In the genomic region with DNA sequence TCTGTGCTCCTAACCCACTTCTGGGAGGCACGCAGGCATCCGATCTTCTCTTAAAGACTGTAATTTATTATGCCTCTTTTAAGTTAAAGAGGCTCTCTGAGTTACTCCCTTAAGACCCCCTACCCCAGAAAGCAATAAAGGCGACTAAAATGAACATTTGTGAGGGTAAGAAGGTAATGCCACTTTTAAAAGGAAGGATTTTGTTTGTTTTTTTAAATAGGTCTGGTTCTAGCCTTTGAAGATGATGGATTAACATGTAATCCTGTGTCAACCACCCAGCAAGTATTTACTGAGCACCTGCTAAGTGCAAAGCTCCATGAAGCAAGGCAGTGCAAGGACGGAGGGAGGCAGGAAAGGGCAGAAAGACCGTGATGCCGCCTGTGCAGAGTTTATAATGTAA, we compare ENCODE assay signal across 17 cellular contexts. TPM values are rescaled to one million over a fixed set of nuclear protein-coding genes. Genes with fewer than 3 reads are reported as not detected.
DNase-seq lines count a peak whose midpoint lies in the region; ATAC-seq and TF ChIP-seq lines count a peak whose summit lies in the region.
"Had no signal": no experiment of that assay in that cellular context is flagged by ENCODE, and none has a peak within 500 bp of the region (broad histone marks: within the 10 kb centered on the region; RNA-seq: fewer than 3 reads in every experiment).

No MANE protein-coding gene starts in this region.

- no peaks in the 10 kb centered on the region for H3K27me3 Mint-ChIP-seq in activated T-cell treated with anti-CD3 and anti-CD28 coated beads, Interleukin-2, amount 50 U/mL, for 24 hours
- peaks cover 23% of the 10 kb centered on the region for H3K27me3 Mint-ChIP-seq in activated CD8-positive, alpha-beta T cell treated with anti-CD3 and anti-CD28 coated beads, Interleukin-2, amount 10 ng/mL, durations not matched to agents 7 days and 5 days (ENCODE audit: low read depth)

- no peak overlapping the region for H2AFZ ChIP-seq in OCI-LY1 (ENCODE audit: low read length)

- H3F3A ChIP-seq in OCI-LY1 (ENCODE audit: insufficient read depth, low read length) = no peaks in the 10 kb centered on the region

- CTCF ChIA-PET in activated CD8-positive, alpha-beta T cell treated with anti-CD3 and anti-CD28 coated beads, Interleukin-2, amount 10 ng/mL, durations not matched to agents 7 days and 5 days (lab: Charles Lee) = no interaction called here

- H3K27ac ChIP-seq in cardiac muscle cell (peak overlapping the region; percentile 44), OCI-LY1 (ENCODE audit: low read depth, low read length, poor library complexity, severe bottlenecking) (peak overlapping the region; percentile 81), epithelial cell of prostate (peak overlapping the region; percentile 78), upper lobe of right lung (no peak overlapping the region)
- H3K27ac ChIP-seq: A549, KMS-11, SJCRH30 had no signal

- POLR2A ChIA-PET in activated CD8-positive, alpha-beta T cell treated with anti-CD3 and anti-CD28 coated beads, Interleukin-2, amount 10 ng/mL, durations not matched to agents 7 days and 5 days (lab: Charles Lee) = no interaction called here

- H3K9me3 Mint-ChIP-seq in activated T-cell treated with anti-CD3 and anti-CD28 coated beads, Interleukin-2, amount 50 U/mL, for 24 hours = no peaks in the 10 kb centered on the region
- no peaks in the 10 kb centered on the region for H3K9me3 Mint-ChIP-seq in activated CD8-positive, alpha-beta T cell treated with anti-CD3 and anti-CD28 coated beads, Interleukin-2, amount 10 ng/mL, durations not matched to agents 7 days and 5 days (ENCODE audit: insufficient read depth)

- H3K9me2 ChIP-seq in OCI-LY1 (ENCODE audit: low read depth, low read length) = no peaks in the 10 kb centered on the region

- intact Hi-C loops in Right ventricle myocardium inferior (cut with DNase I) = no loop called here
- intact Hi-C loops in upper lobe of right lung (cut with DNase I) = no loop called here

- H3K4me3 ChIP-seq in cardiac muscle cell = no peak overlapping the region
- H3K4me3 ChIP-seq in OCI-LY1 (ENCODE audit: low read depth, low read length, poor library complexity, severe bottlenecking) = no peak overlapping the region
- H3K4me3 ChIP-seq in upper lobe of right lung = no peak overlapping the region
- H3K4me3 ChIP-seq: A549, SJCRH30 had no signal

- H3K79me2 ChIP-seq in OCI-LY1 (ENCODE audit: insufficient read depth, low read length) = no peaks in the 10 kb centered on the region

- H3K4me1 ChIP-seq in cardiac muscle cell (ENCODE audit: low read depth) = peaks cover 52% of the 10 kb centered on the region
- peaks cover 67% of the 10 kb centered on the region for H3K4me1 ChIP-seq in OCI-LY1 (ENCODE audit: insufficient read depth, low read length, severe bottlenecking)
- peaks cover 17% of the 10 kb centered on the region for H3K4me1 ChIP-seq in upper lobe of right lung

- H3K27me3 ChIP-seq in cardiac muscle cell = no peaks in the 10 kb centered on the region
- no peaks in the 10 kb centered on the region for H3K27me3 ChIP-seq in OCI-LY1 (ENCODE audit: insufficient read depth, low read length)
- no peaks in the 10 kb centered on the region for H3K27me3 ChIP-seq in upper lobe of right lung
- H3K27me3 ChIP-seq: SJCRH30 had no signal

- no peaks in the 10 kb centered on the region for H4K20me1 ChIP-seq in OCI-LY1 (ENCODE audit: insufficient read depth, low read length)

- no peak for ATAC-seq in Right ventricle myocardium inferior
- ATAC-seq in upper lobe of right lung = no peak
- ATAC-seq in activated CD8-positive, alpha-beta T cell treated with anti-CD3 and anti-CD28 coated beads, Interleukin-2, amount 10 ng/mL, durations not matched to agents 7 days and 5 days = no peak
- ATAC-seq: A549 had no signal

- TF ChIP-seq CTCF in cardiac muscle cell (IDR thresholded peaks at IDR 0.05; ENCODE audit: low read depth, low read length) (no peak), OCI-LY1 (IDR thresholded peaks at IDR 0.05; ENCODE audit: low read length) (no peak), upper lobe of right lung (IDR thresholded peaks at IDR 0.05) (no peak)

- H3K4me1 Mint-ChIP-seq in activated T-cell treated with anti-CD3 and anti-CD28 coated beads, Interleukin-2, amount 50 U/mL, for 24 hours (ENCODE audit: low read depth) = no peaks in the 10 kb centered on the region
- H3K4me1 Mint-ChIP-seq in activated CD8-positive, alpha-beta T cell treated with anti-CD3 and anti-CD28 coated beads, Interleukin-2, amount 10 ng/mL, durations not matched to agents 7 days and 5 days (ENCODE audit: low read depth) = peaks cover 5% of the 10 kb centered on the region
- H3K4me1 Mint-ChIP-seq: CD8-positive, alpha-beta memory T cell had no signal

- H3K9me3 ChIP-seq in cardiac muscle cell (ENCODE audit: low read depth) = no peaks in the 10 kb centered on the region
- H3K9me3 ChIP-seq in OCI-LY1 (ENCODE audit: low read length) = no peaks in the 10 kb centered on the region
- H3K9me3 ChIP-seq in upper lobe of right lung = no peaks in the 10 kb centered on the region

- peak overlapping the region; percentile 40; the same call in 1 of the 2 replicates for H3K4me2 ChIP-seq in OCI-LY1 (ENCODE audit: low read length)
- H3K4me2 ChIP-seq: A549, KMS-11 had no signal

- no peak overlapping the region for H3K27ac Mint-ChIP-seq in activated T-cell treated with anti-CD3 and anti-CD28 coated beads, Interleukin-2, amount 50 U/mL, for 24 hours
- H3K27ac Mint-ChIP-seq in activated CD8-positive, alpha-beta T cell treated with anti-CD3 and anti-CD28 coated beads, Interleukin-2, amount 10 ng/mL, durations not matched to agents 7 days and 5 days = no peak overlapping the region

- no peak overlapping the region; the same call in 1 of the 2 replicates for H3K9ac ChIP-seq in OCI-LY1 (ENCODE audit: low read length)
- H3K9ac ChIP-seq: KMS-11 had no signal

- no peaks in the 10 kb centered on the region for H3K36me3 Mint-ChIP-seq in activated T-cell treated with anti-CD3 and anti-CD28 coated beads, Interleukin-2, amount 50 U/mL, for 24 hours (ENCODE audit: low read depth)
- H3K36me3 Mint-ChIP-seq in activated CD8-positive, alpha-beta T cell treated with anti-CD3 and anti-CD28 coated beads, Interleukin-2, amount 10 ng/mL, durations not matched to agents 7 days and 5 days (ENCODE audit: low read depth) = no peaks in the 10 kb centered on the region

- H3K4me3 Mint-ChIP-seq in activated T-cell treated with anti-CD3 and anti-CD28 coated beads, Interleukin-2, amount 50 U/mL, for 24 hours = no peak overlapping the region
- H3K4me3 Mint-ChIP-seq in activated CD8-positive, alpha-beta T cell treated with anti-CD3 and anti-CD28 coated beads, Interleukin-2, amount 10 ng/mL, durations not matched to agents 7 days and 5 days = no peak overlapping the region
- H3K4me3 Mint-ChIP-seq: CD8-positive, alpha-beta memory T cell had no signal

- H3K36me3 ChIP-seq in cardiac muscle cell (no peaks in the 10 kb centered on the region), OCI-LY1 (ENCODE audit: insufficient read depth, low read length) (no peaks in the 10 kb centered on the region), upper lobe of right lung (no peaks in the 10 kb centered on the region)
- H3K36me3 ChIP-seq: SJCRH30 had no signal

- DNase-seq in cardiac muscle cell (ENCODE audit: low read depth in 1 of 2, low spot score in 1 of 2) = no peak
- no peak for DNase-seq in Right ventricle myocardium inferior (ENCODE audit: missing footprints)
- no peak for DNase-seq in epithelial cell of prostate (ENCODE audit: low read depth, low spot score)
- peak; percentile 6 for DNase-seq in upper lobe of right lung
- DNase-seq in activated CD4-positive, alpha-beta T cell treated with anti-CD3 and anti-CD28 coated beads, Interleukin-2, amount 50 U/mL, for 48 hours = no peak
- no peak for DNase-seq in activated T-cell treated with anti-CD3 and anti-CD28 coated beads, Interleukin-2, amount 50 U/mL, for 24 hours
- no peak for DNase-seq in activated CD8-positive, alpha-beta T cell treated with anti-CD3 and anti-CD28 coated beads, Interleukin-2, amount 10 ng/mL, durations not matched to agents 7 days and 5 days
- DNase-seq: C1 segment of cervical spinal cord; CD8-positive, alpha-beta memory T cell; GOT3; NCI-H1436; NCI-H2029; NCI-H446 treated with DMSO at 0.1 percent for 48 hours; SJCRH30 had no signal

RNA-seq across cellular contexts. Expression of gene SH3PXD2A, which starts 26.1 kb away (rescaled TPM):
- total RNA-seq in cardiac muscle cell (36.5 and 75.9 TPM in 2 replicates), Right ventricle myocardium inferior (28.7 TPM), upper lobe of right lung (35.2 TPM)
- polyA plus RNA-seq in cardiac muscle cell = 32.2 and 48.1 TPM in 2 replicates
- total RNA-seq in activated CD8-positive, alpha-beta T cell treated with anti-CD3 and anti-CD28 coated beads, Interleukin-2, amount 10 ng/mL, durations not matched to agents 7 days and 5 days = 1 to 10 TPM; 8.5 to 9.4 TPM
